ENCODE assay signal across 8 cellular contexts in genomic region chr21:34889537-34890257, GRCh38.
DNase-seq lines count a peak whose midpoint lies in the region; ATAC-seq and TF ChIP-seq lines count a peak whose summit lies in the region.

No MANE protein-coding gene starts in this region.

- no peak overlapping the region for H2AFZ ChIP-seq in OCI-LY3 (ENCODE audit: low read depth, low read length)

- H3K36me3 Mint-ChIP-seq in CD4-positive, CD25-positive, alpha-beta regulatory T cell = no peaks in the 10 kb centered on the region
- H3K36me3 Mint-ChIP-seq in natural killer cell treated with Interleukin-12 subunit alpha and Interleukin-12 subunit beta and Interleukin-15 and Interleukin-18, amount 100 ng/mL, for 72 hours = no peaks in the 10 kb centered on the region

- peak overlapping the region in 2 of 3 donors; percentile 89 to 95 for H3K27ac Mint-ChIP-seq in CD4-positive, CD25-positive, alpha-beta regulatory T cell
- peak overlapping the region; percentile 84 to 92 for H3K27ac Mint-ChIP-seq in natural killer cell treated with Interleukin-12 subunit alpha and Interleukin-12 subunit beta and Interleukin-15 and Interleukin-18, amount 100 ng/mL, for 72 hours
- peak overlapping the region; percentile 96 to 99 for H3K27ac Mint-ChIP-seq in stimulated activated naive CD8-positive, alpha-beta T cell treated with anti-CD3 and anti-CD28 coated beads, Interleukin-15, amount 100 ng/mL, for 72 hours

- no peaks in the 10 kb centered on the region for H3K27me3 ChIP-seq in CD4-positive, CD25-positive, alpha-beta regulatory T cell (ENCODE audit: control insufficient read depth, insufficient read depth, low read length)
- peaks cover 9% of the 10 kb centered on the region; the same call in 1 of the 2 replicates for H3K27me3 ChIP-seq in OCI-LY3 (ENCODE audit: low read depth, low read length)
- H3K27me3 ChIP-seq in esophagus squamous epithelium = peaks cover 0 to 75% (median 4%) of the 10 kb centered on the region in 4 donors

- H3K4me3 ChIP-seq in CD4-positive, CD25-positive, alpha-beta regulatory T cell (ENCODE audit: low read depth, low read length) = no peak overlapping the region
- peak overlapping the region; percentile 98 for H3K4me3 ChIP-seq in OCI-LY3 (ENCODE audit: low read length)
- H3K4me3 ChIP-seq in esophagus squamous epithelium = peak overlapping the region; percentile 67 to 82 (median 73)

- peaks cover 54% of the 10 kb centered on the region for H3K4me1 ChIP-seq in CD4-positive, CD25-positive, alpha-beta regulatory T cell (ENCODE audit: control insufficient read depth, insufficient read depth, low read length, poor library complexity, severe bottlenecking)
- H3K4me1 ChIP-seq in OCI-LY3 (ENCODE audit: low read length) (peaks cover 14% of the 10 kb centered on the region), esophagus squamous epithelium (peaks cover 3 to 61% (median 6%) of the 10 kb centered on the region in 3 donors)

- peak in 2 of 4 donors; percentile 21 to 45 for TF ChIP-seq POLR2A in esophagus squamous epithelium (IDR thresholded peaks at IDR 0.05)

- H3K4me1 Mint-ChIP-seq in CD4-positive, CD25-positive, alpha-beta regulatory T cell = peaks cover 24 to 61% (median 35%) of the 10 kb centered on the region in 4 donors
- H3K4me1 Mint-ChIP-seq in natural killer cell treated with Interleukin-12 subunit alpha and Interleukin-12 subunit beta and Interleukin-15 and Interleukin-18, amount 100 ng/mL, for 72 hours (ENCODE audit: low read depth in 2 of 2) = peaks cover 26 to 33% of the 10 kb centered on the region in 2 donors
- peaks cover 61% of the 10 kb centered on the region for H3K4me1 Mint-ChIP-seq in stimulated activated naive CD8-positive, alpha-beta T cell treated with anti-CD3 and anti-CD28 coated beads, Interleukin-15, amount 100 ng/mL, for 72 hours

- peaks cover 4% of the 10 kb centered on the region for H3K27me3 Mint-ChIP-seq in CD4-positive, CD25-positive, alpha-beta regulatory T cell
- H3K27me3 Mint-ChIP-seq in natural killer cell treated with Interleukin-12 subunit alpha and Interleukin-12 subunit beta and Interleukin-15 and Interleukin-18, amount 100 ng/mL, for 72 hours = no peaks in the 10 kb centered on the region
- no peaks in the 10 kb centered on the region for H3K27me3 Mint-ChIP-seq in stimulated activated naive CD8-positive, alpha-beta T cell treated with anti-CD3 and anti-CD28 coated beads, Interleukin-15, amount 100 ng/mL, for 72 hours

- peaks cover 28% of the 10 kb centered on the region; the same call in 1 of the 2 replicates for H4K20me1 ChIP-seq in OCI-LY3 (ENCODE audit: insufficient read depth, low read length)

- WGBS in esophagus squamous epithelium, 2 donors = no CpG with 5 or more reads among the region's 91 CpGs

- peak; percentile 46 to 47 for ATAC-seq in CD4-positive, CD25-positive, alpha-beta regulatory T cell (ENCODE audit: low read depth in 2 of 2)
- ATAC-seq in GM19324 (IDR thresholded peaks at IDR 0.05; ENCODE audit: low FRiP score, unreplicated experiment) = peak; percentile 39
- peak; percentile 33 for ATAC-seq in HG03442 (IDR thresholded peaks at IDR 0.05; ENCODE audit: unreplicated experiment)
- peak; percentile 74 to 78 for ATAC-seq in natural killer cell treated with Interleukin-12 subunit alpha and Interleukin-12 subunit beta and Interleukin-15 and Interleukin-18, amount 100 ng/mL, for 72 hours
- peak; percentile 79 for ATAC-seq in stimulated activated naive CD8-positive, alpha-beta T cell treated with anti-CD3 and anti-CD28 coated beads, Interleukin-15, amount 100 ng/mL, for 72 hours

- intact Hi-C loops in esophagus squamous epithelium (cut with DNase I) = loop anchor here (5.0 to 10.0 kb wide), 2 partner anchors 155 to 508 kb away; partner anchors contain the start of gene RUNX1

- peak overlapping the region; percentile 89 to 93 (median 90) for H3K4me3 Mint-ChIP-seq in CD4-positive, CD25-positive, alpha-beta regulatory T cell
- H3K4me3 Mint-ChIP-seq in natural killer cell treated with Interleukin-12 subunit alpha and Interleukin-12 subunit beta and Interleukin-15 and Interleukin-18, amount 100 ng/mL, for 72 hours = peak overlapping the region; percentile 91
- peak overlapping the region; percentile 92 for H3K4me3 Mint-ChIP-seq in stimulated activated naive CD8-positive, alpha-beta T cell treated with anti-CD3 and anti-CD28 coated beads, Interleukin-15, amount 100 ng/mL, for 72 hours

- H3K9me3 ChIP-seq in CD4-positive, CD25-positive, alpha-beta regulatory T cell (ENCODE audit: control insufficient read depth in 2 of 2, low read length in 2 of 2) = no peaks in the 10 kb centered on the region
- no peaks in the 10 kb centered on the region for H3K9me3 ChIP-seq in OCI-LY3 (ENCODE audit: insufficient read depth, low read length)
- no peaks in the 10 kb centered on the region for H3K9me3 ChIP-seq in esophagus squamous epithelium

- peak overlapping the region; percentile 88 for H3K4me2 ChIP-seq in OCI-LY3 (ENCODE audit: low read length)

- TF ChIP-seq CTCF in OCI-LY3 (IDR thresholded peaks at IDR 0.05; ENCODE audit: low read depth, low read length) = peak; percentile 57
- peak; percentile 71 to 98 (median 94) for TF ChIP-seq CTCF in esophagus squamous epithelium (IDR thresholded peaks at IDR 0.05)

- peak; percentile 59 to 80 (median 73) for DNase-seq in CD4-positive, CD25-positive, alpha-beta regulatory T cell
- DNase-seq in activated T-cell treated with anti-CD3 and anti-CD28 coated beads for 48 hours (ENCODE audit: low read depth) (peak; percentile 85), esophagus squamous epithelium (lab: John Stamatoyannopoulos, UW) (no peak)
- DNase-seq in natural killer cell treated with Interleukin-12 subunit alpha and Interleukin-12 subunit beta and Interleukin-15 and Interleukin-18, amount 100 ng/mL, for 72 hours (ENCODE audit: low spot score) = peak; percentile 94
- peak; percentile 89 for DNase-seq in stimulated activated naive CD8-positive, alpha-beta T cell treated with anti-CD3 and anti-CD28 coated beads, Interleukin-15, amount 100 ng/mL, for 72 hours

- no peaks in the 10 kb centered on the region for H3K36me3 ChIP-seq in CD4-positive, CD25-positive, alpha-beta regulatory T cell (ENCODE audit: control insufficient read depth, insufficient read depth, low read length)
- H3K36me3 ChIP-seq in OCI-LY3 (replicated peaks; ENCODE audit: low read depth, low read length) (peaks cover 27% of the 10 kb centered on the region), esophagus squamous epithelium (no peaks in the 10 kb centered on the region)

- H3K27ac ChIP-seq in CD4-positive, CD25-positive, alpha-beta regulatory T cell (ENCODE audit: insufficient read depth, low read length, poor library complexity, severe bottlenecking) = peak overlapping the region; percentile 88
- H3K27ac ChIP-seq in OCI-LY3 (ENCODE audit: low read length) (peak overlapping the region; percentile 81), esophagus squamous epithelium (peak overlapping the region; percentile 95 to 97 (median 97))

- H3K9ac ChIP-seq in OCI-LY3 (ENCODE audit: low read length) = peak overlapping the region; percentile 90

- peaks cover 63% of the 10 kb centered on the region for H3K79me2 ChIP-seq in OCI-LY3 (ENCODE audit: low read length)

- H3K9me3 Mint-ChIP-seq in CD4-positive, CD25-positive, alpha-beta regulatory T cell = peaks cover 0 to 1% (median 0%) of the 10 kb centered on the region in 7 donors
- no peaks in the 10 kb centered on the region for H3K9me3 Mint-ChIP-seq in natural killer cell treated with Interleukin-12 subunit alpha and Interleukin-12 subunit beta and Interleukin-15 and Interleukin-18, amount 100 ng/mL, for 72 hours
- H3K9me3 Mint-ChIP-seq in stimulated activated naive CD8-positive, alpha-beta T cell treated with anti-CD3 and anti-CD28 coated beads, Interleukin-15, amount 100 ng/mL, for 72 hours = no peaks in the 10 kb centered on the region
